In the genomic region with DNA sequence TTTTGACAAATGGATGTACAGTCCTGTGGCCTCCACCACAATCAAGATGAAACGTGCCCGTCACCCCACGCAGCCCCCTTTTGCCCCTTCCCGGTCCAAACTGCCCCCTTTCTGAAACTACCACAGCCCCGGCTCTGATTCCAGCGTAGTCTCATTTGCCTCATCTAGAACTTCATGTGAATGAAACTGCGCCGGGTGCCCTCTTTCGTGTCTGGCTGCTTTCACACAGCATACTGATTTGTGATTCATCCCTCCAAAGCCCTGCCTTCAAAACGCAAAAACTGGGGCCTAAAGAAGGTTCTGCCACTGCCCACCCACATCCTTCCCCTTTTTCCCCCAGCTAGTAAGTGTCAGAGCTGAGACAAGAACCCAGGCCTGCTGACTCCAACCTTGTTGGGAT, we compare ENCODE assay signal across 12 cellular contexts. TPM values are rescaled to one million over a fixed set of nuclear protein-coding genes. Genes with fewer than 3 reads are reported as not detected.
DNase-seq lines count a peak whose midpoint lies in the region; ATAC-seq and TF ChIP-seq lines count a peak whose summit lies in the region.
"Had no signal": no experiment of that assay in that cellular context is flagged by ENCODE, and none has a peak within 500 bp of the region (broad histone marks: within the 10 kb centered on the region; RNA-seq: fewer than 3 reads in every experiment).

No MANE protein-coding gene starts in this region.

- no peaks in the 10 kb centered on the region for H3K27me3 Mint-ChIP-seq in brain

- H3K4me3 Mint-ChIP-seq in brain: no peak overlapping the region
- H3K4me3 Mint-ChIP-seq: GM23338 had no signal

- H3K4me1 Mint-ChIP-seq in brain: peaks cover 86% of the 10 kb centered on the region

- H3K27ac ChIP-seq in spleen: no peak overlapping the region

- DNase-seq in GDM1 (lab: John Stamatoyannopoulos, UW): peak; percentile 46
- DNase-seq in SKM-1 treated with dmso at 0.1 percent for 144 hours (lab: John Stamatoyannopoulos, UW; ENCODE audit: unreplicated experiment): peak; percentile 60
- peak; percentile 15 to 18 for DNase-seq in stimulated activated CD4-positive, alpha-beta T cell treated with anti-CD3 and anti-CD28 coated beads, Interleukin-4, amount 100 ng/mL, for 4 hours
- no peak for DNase-seq in spleen
- no peak for DNase-seq in retina
- DNase-seq in NCI-H2107 (lab: John Stamatoyannopoulos, UW): no peak
- DNase-seq: effector CD8-positive, alpha-beta T cell; NCI-H1436 treated with DMSO at 0.1 percent for 48 hours; NK-92 treated with Interleukin-12 subunit alpha and Interleukin-12 subunit beta, amount 100 ng/mL, for 24 hours had no signal

- WGBS in spleen, 5 donors: 45 to 58% (median 49%) methylated on average over 10 of the region's 10 CpGs

- TF ChIP-seq CTCF in brain (conservative IDR thresholded peaks at IDR 0.05) (no peak), spleen (IDR thresholded peaks at IDR 0.05 in 8 of 11, conservative IDR thresholded peaks at IDR 0.05 in 3 of 11) (no peak)

- H3K27me3 ChIP-seq in spleen (replicated peaks in 1 of 7): peaks cover 0 to 27% (median 6%) of the 10 kb centered on the region in 7 donors

- no peak overlapping the region for H3K4me3 ChIP-seq in spleen
- H3K4me3 ChIP-seq: GM23338 had no signal

- TF ChIP-seq POLR2A in spleen (IDR thresholded peaks at IDR 0.05): no peak

- H3K9me3 ChIP-seq in spleen: no peaks in the 10 kb centered on the region

- H3K9me3 Mint-ChIP-seq in brain: no peaks in the 10 kb centered on the region
- H3K9me3 Mint-ChIP-seq: GM23338 had no signal

- intact Hi-C loops in spleen (cut with DNase I; ENCODE audit: low total_unique reads): no loop called here

- no peak for ATAC-seq in GM21390 (IDR thresholded peaks at IDR 0.05; ENCODE audit: unreplicated experiment)
- ATAC-seq: GM23338 had no signal

- peaks cover 0 to 60% (median 4%) of the 10 kb centered on the region in 6 donors for H3K4me1 ChIP-seq in spleen

- peaks cover 11% of the 10 kb centered on the region for H3K36me3 Mint-ChIP-seq in brain

- peaks cover 0 to 21% (median 1%) of the 10 kb centered on the region in 6 donors for H3K36me3 ChIP-seq in spleen

- H3K27ac Mint-ChIP-seq in brain: peak overlapping the region in 4 of 5 experiments; percentile 12 to 94 (median 91)
- H3K27ac Mint-ChIP-seq: GM23338 had no signal

RNA-seq across cellular contexts. Expression of gene NCS1, which starts 31.5 kb away (rescaled TPM):
- polyA plus RNA-seq in brain (ENCODE audit: insufficient read depth, low read depth, low replicate concordance) (120 TPM), spleen (1 to 10 TPM in 2 of 3 donors, under 1 TPM in 1; 0.50 to 1.6 (median 1.3) TPM)
- total RNA-seq in spleen: 1 to 10 TPM in 4 of 7 donors, under 1 TPM in 3; 0.46 to 2.5 (median 1.2) TPM

Comparison
In these comparisons a context has a peak if more than half of its experiments do, and no peak if none do; other contexts are left out.
1. DNase-seq: peak in GDM1 (single experiment), SKM-1 treated with dmso at 0.1 percent for 144 hours (single experiment) and stimulated activated CD4-positive, alpha-beta T cell treated with anti-CD3 and anti-CD28 coated beads, Interleukin-4, amount 100 ng/mL, for 4 hours (2 of 2); none in spleen (single experiment), retina (single experiment) and NCI-H2107 (single experiment).
2. RNA of gene NCS1, which starts 31.5 kb away (polyA plus RNA-seq): 120 TPM in brain (single experiment); 0.50 to 1.6 TPM in spleen; every median in the first group is over 10 times any median in the second.